In genomic region chr1:29236743-29236992, GRCh38 we compare ENCODE assay signal across 8 cellular contexts. TPM values are rescaled to one million over a fixed set of nuclear protein-coding genes. Genes with fewer than 3 reads are reported as not detected.
A peak's percentile ranks its signal among the peaks of the same experiment; 100 is the strongest.
DNase-seq lines count a peak whose midpoint lies in the region; ATAC-seq and TF ChIP-seq lines count a peak whose summit lies in the region.

No MANE protein-coding gene starts in this region.

- 0% methylated on average over 16 of the region's 21 CpGs for WGBS in SK-N-SH (ENCODE audit: low lambda C conversion rate)

- H3K27ac Mint-ChIP-seq in activated T-helper 17 cell treated with anti-CD3 and anti-CD28 coated beads, Interleukin-2, amount 50 U/mL, for 72 hours, result peak overlapping the region; percentile 8

- peaks cover 9% of the 10 kb centered on the region for H3K4me1 Mint-ChIP-seq in activated T-helper 17 cell treated with anti-CD3 and anti-CD28 coated beads, Interleukin-2, amount 50 U/mL, for 72 hours

- H3K4me1 ChIP-seq in SK-N-SH (ENCODE audit: control insufficient read depth in 1 of 2, insufficient read depth in 2 of 2, low read depth in 1 of 2, low read length in 1 of 2), result peaks cover 4 to 36% of the 10 kb centered on the region in 2 experiments; a peak in 2 of 4 replicates

- no peaks in the 10 kb centered on the region for H3K79me2 ChIP-seq in SK-N-SH (ENCODE audit: insufficient read depth)

- H3K4me3 ChIP-seq in SK-N-SH (ENCODE audit: low read depth in 2 of 2, low read length in 1 of 2) (peak overlapping the region; percentile 49 to 89), kidney epithelial cell (ENCODE audit: low read depth, low read length) (peak overlapping the region; percentile 82)

- DNase-seq in SK-N-SH (no peak), kidney epithelial cell (ENCODE audit: low read depth) (no peak), NCI-H226 (no peak)

- TF ChIP-seq RAD21 in SK-N-SH (IDR thresholded peaks at IDR 0.05; ENCODE audit: low read length), result no peak

- POLR2A ChIA-PET in SK-N-SH (lab: Yijun Ruan, JAX), result interaction anchor here (0.6 kb wide), 1 partner anchor 236 kb away, joined by 3 read pairs; no protein-coding TSS in a partner anchor

- CTCF ChIA-PET in SK-N-SH (lab: Yijun Ruan, JAX), result interaction anchor here (0.6 to 3.5 kb wide), 29 partner anchors 11 to 1477 kb away, joined by 3 to 20 read pairs (median 4); no protein-coding TSS in a partner anchor

- H3K36me3 ChIP-seq in SK-N-SH (replicated peaks in 1 of 2; ENCODE audit: control insufficient read depth in 1 of 2, insufficient read depth in 2 of 2, low read length in 1 of 2) (no peaks in the 10 kb centered on the region), kidney epithelial cell (ENCODE audit: control insufficient read depth, insufficient read depth, low read length) (no peaks in the 10 kb centered on the region)

- H3K36me3 Mint-ChIP-seq in activated T-helper 17 cell treated with anti-CD3 and anti-CD28 coated beads, Interleukin-2, amount 50 U/mL, for 72 hours (ENCODE audit: low read depth), result peaks cover 7% of the 10 kb centered on the region

- TF ChIP-seq EP300 in SK-N-SH (IDR thresholded peaks at IDR 0.05; ENCODE audit: borderline replicate concordance in 1 of 2, low read depth in 1 of 2, low read length in 1 of 2), result no peak

- H3K27me3 ChIP-seq in SK-N-SH (ENCODE audit: insufficient read depth), result peaks cover 6% of the 10 kb centered on the region
- no peaks in the 10 kb centered on the region for H3K27me3 ChIP-seq in kidney epithelial cell (ENCODE audit: control insufficient read depth, insufficient read depth, low read length)

- no peaks in the 10 kb centered on the region for H3K9me2 ChIP-seq in SK-N-SH

- no peaks in the 10 kb centered on the region for H3K9me3 Mint-ChIP-seq in activated T-helper 17 cell treated with anti-CD3 and anti-CD28 coated beads, Interleukin-2, amount 50 U/mL, for 72 hours

- TF ChIP-seq CTCF in SK-N-SH (IDR thresholded peaks at IDR 0.05) (no peak), kidney epithelial cell (IDR thresholded peaks at IDR 0.05; ENCODE audit: insufficient read depth, low read length, poor library complexity, severe bottlenecking) (no peak)

- ATAC-seq in SK-N-SH treated with all-trans-retinoic acid at 6 μM for 48 hours (no peak), HG02678 (IDR thresholded peaks at IDR 0.05; ENCODE audit: unreplicated experiment) (no peak), esophagus mucosa (no peak)
- ATAC-seq in activated T-helper 17 cell treated with anti-CD3 and anti-CD28 coated beads, Interleukin-2, amount 50 U/mL, for 72 hours (replicated peaks), result no peak

- peak overlapping the region; percentile 61 for H3K9ac ChIP-seq in SK-N-SH

- no peaks in the 10 kb centered on the region for H4K20me1 ChIP-seq in SK-N-SH (ENCODE audit: insufficient read depth)

- no peaks in the 10 kb centered on the region for H3K9me3 ChIP-seq in SK-N-SH

- H3F3A ChIP-seq in SK-N-SH (replicated peaks; ENCODE audit: insufficient read depth), result no peaks in the 10 kb centered on the region

- H3K4me3 Mint-ChIP-seq in activated T-helper 17 cell treated with anti-CD3 and anti-CD28 coated beads, Interleukin-2, amount 50 U/mL, for 72 hours, result peak overlapping the region; percentile 82

- peak overlapping the region; percentile 100 for H3K4me2 ChIP-seq in SK-N-SH

- H3K27ac ChIP-seq in SK-N-SH (ENCODE audit: low read depth in 2 of 2, low read length in 1 of 2) (peak overlapping the region in 1 of 2 experiments; percentile 13; a peak in 1 of 4 replicates), temporal lobe (ENCODE audit: low read depth, low read length) (peak overlapping the region; percentile 15)

- H3K27me3 Mint-ChIP-seq in activated T-helper 17 cell treated with anti-CD3 and anti-CD28 coated beads, Interleukin-2, amount 50 U/mL, for 72 hours, result peaks cover 48% of the 10 kb centered on the region

- H2AFZ ChIP-seq in SK-N-SH (ENCODE audit: low read depth), result peak overlapping the region; percentile 91

TF ChIP-seq in SK-N-SH, 30 proteins besides CTCF, POLR2A, EP300 and RAD21:
- no peak for TF ChIP-seq MAX (IDR thresholded peaks at IDR 0.05; ENCODE audit: low read depth)
- no peak for TF ChIP-seq GABPA (IDR thresholded peaks at IDR 0.05; ENCODE audit: low read depth)
- no peak for TF ChIP-seq YY1 (IDR thresholded peaks at IDR 0.05; ENCODE audit: low read depth)
- peak; percentile 24; the same call in 1 of the 2 replicates for TF ChIP-seq MXI1 (IDR thresholded peaks at IDR 0.05; ENCODE audit: low read depth, low read length)

TF ChIP-seq in SK-N-SH treated with all-trans-retinoic acid at 6 μM for 48 hours, 23 proteins besides CTCF, POLR2A, EP300 and RAD21:
- TF ChIP-seq PPARA (CRISPR knock-in tag; IDR thresholded peaks at IDR 0.05; ENCODE audit: borderline replicate concordance) (no peak), ARNTL (CRISPR knock-in tag; IDR thresholded peaks at IDR 0.05; ENCODE audit: borderline replicate concordance, low read depth) (no peak), OSR1 (CRISPR knock-in tag; IDR thresholded peaks at IDR 0.05) (no peak), SNAI2 (CRISPR knock-in tag; IDR thresholded peaks at IDR 0.05) (no peak), RARB (CRISPR knock-in tag; IDR thresholded peaks at IDR 0.05) (no peak), PATZ1 (CRISPR knock-in tag; IDR thresholded peaks at IDR 0.05; ENCODE audit: borderline replicate concordance) (no peak), POU6F1 (CRISPR knock-in tag; IDR thresholded peaks at IDR 0.05; ENCODE audit: borderline replicate concordance, low read depth) (no peak)

RNA-seq across cellular contexts. Expression of gene PTPRU, which starts 0.3 kb away (rescaled TPM):
- 2.9 and 3.5 TPM in 2 replicates for polyA plus RNA-seq in SK-N-SH (2012; rRNA removed)
- 1.5 and 2.9 TPM in 2 replicates for polyA plus RNA-seq in SK-N-SH (2012; cell fraction: cytosol; rRNA removed)
- 6.8 and 12.6 TPM in 2 replicates for polyA plus RNA-seq in SK-N-SH (2012; cell fraction: nucleus; rRNA removed)
- 1 to 10 TPM in 1 of 2 donors, under 1 TPM in 1; 0.99 to 2.1 TPM for total RNA-seq in activated T-helper 17 cell treated with anti-CD3 and anti-CD28 coated beads, Interleukin-2, amount 50 U/mL, for 72 hours
- total RNA-seq in kidney epithelial cell, result 55.4 and 80.4 TPM in 2 replicates
- 29.7 TPM for total RNA-seq in temporal lobe
- total RNA-seq in esophagus mucosa, result 6.2 TPM

RNA-seq across cellular contexts. Expression of gene MECR, which starts 5.9 kb away (rescaled TPM):
- polyA plus RNA-seq in SK-N-SH (2012; rRNA removed), result 38.3 and 38.7 TPM in 2 replicates
- polyA plus RNA-seq in SK-N-SH (2012; cell fraction: cytosol; rRNA removed), result 28.6 and 32.9 TPM in 2 replicates
- polyA plus RNA-seq in SK-N-SH (2012; cell fraction: nucleus; rRNA removed), result 48.3 and 55.4 TPM in 2 replicates
- total RNA-seq in activated T-helper 17 cell treated with anti-CD3 and anti-CD28 coated beads, Interleukin-2, amount 50 U/mL, for 72 hours, result 10 to 100 TPM; 21.0 to 38.3 TPM
- 23.6 and 30.5 TPM in 2 replicates for total RNA-seq in kidney epithelial cell
- 12.0 TPM for total RNA-seq in temporal lobe
- 21.0 TPM for total RNA-seq in esophagus mucosa

RNA-seq across cellular contexts. Expression of gene SRSF4, which starts 55.0 kb away (rescaled TPM):
- 55.3 and 62.6 TPM in 2 replicates for polyA plus RNA-seq in SK-N-SH (2012; rRNA removed)
- 68.6 and 73.7 TPM in 2 replicates for polyA plus RNA-seq in SK-N-SH (2012; cell fraction: cytosol; rRNA removed)
- 125 and 196 TPM in 2 replicates for polyA plus RNA-seq in SK-N-SH (2012; cell fraction: nucleus; rRNA removed)
- total RNA-seq in activated T-helper 17 cell treated with anti-CD3 and anti-CD28 coated beads, Interleukin-2, amount 50 U/mL, for 72 hours, result 100 to 1,000 TPM; 118 to 125 TPM
- total RNA-seq in kidney epithelial cell (30.0 and 40.2 TPM in 2 replicates), temporal lobe (31.0 TPM), esophagus mucosa (47.6 TPM)
